ENCODE assay signal across 8 cellular contexts in the genomic region with DNA sequence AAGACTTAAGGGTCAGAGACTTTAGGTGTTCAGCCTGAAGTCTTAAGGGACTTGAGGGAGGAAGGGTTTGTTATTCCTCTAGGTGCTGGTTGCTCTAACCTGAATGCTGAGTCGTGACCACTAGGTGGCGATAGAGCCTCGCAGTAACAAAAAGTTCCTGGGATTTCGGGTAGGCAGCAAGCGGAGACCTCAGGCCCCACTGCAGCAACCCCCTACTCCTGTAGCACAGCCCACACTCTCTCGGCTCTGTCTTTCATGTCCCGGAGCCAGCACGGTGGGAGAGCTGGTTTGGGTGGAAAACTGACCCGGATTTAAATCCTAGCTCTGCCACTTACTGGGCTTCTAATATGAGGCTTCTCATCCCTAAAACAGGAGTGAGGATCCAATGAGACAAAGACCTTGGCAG.
DNase-seq lines count a peak whose midpoint lies in the region; ATAC-seq and TF ChIP-seq lines count a peak whose summit lies in the region.

No MANE protein-coding gene starts in this region.

- peak; percentile 62 for ATAC-seq in GM18909 (IDR thresholded peaks at IDR 0.05; ENCODE audit: poor library complexity, unreplicated experiment)

- peaks cover 0 to 18% (median 0%) of the 10 kb centered on the region in 4 donors for H3K4me1 ChIP-seq in Peyer's patch
- H3K4me1 ChIP-seq in thyroid gland = peaks cover 4 to 8% of the 10 kb centered on the region in 2 donors

- DNase-seq in AG09319 (ENCODE audit: extremely low read depth, low read depth) (peak; percentile 38), HuH-7 (ENCODE audit: low spot score) (peak; percentile 89), Peyer's patch (peak; percentile 58 to 87 (median 70)), foreskin melanocyte (peak; percentile 49), occipital lobe (lab: John Stamatoyannopoulos, UW) (peak; percentile 50), thyroid gland (peak; percentile 77 to 81)
- DNase-seq in activated T-helper 9 cell treated with anti-CD3 and anti-CD28 coated beads, Interleukin-2, amount 50 U/mL, for 16 hours (ENCODE audit: low read depth) = peak; percentile 16

- intact Hi-C loops in thyroid gland (cut with DNase I) = loop anchor here (10.0 kb wide), 1 partner anchor 625 kb away; the partner anchor contains the start of gene SLIT3

- no peak for TF ChIP-seq POLR2A in Peyer's patch (IDR thresholded peaks at IDR 0.05)
- TF ChIP-seq POLR2A in thyroid gland (IDR thresholded peaks at IDR 0.05) = no peak

- H3K27me3 ChIP-seq in Peyer's patch (no peaks in the 10 kb centered on the region), thyroid gland (no peaks in the 10 kb centered on the region)

- no peak overlapping the region for H3K4me3 ChIP-seq in Peyer's patch
- no peak overlapping the region for H3K4me3 ChIP-seq in thyroid gland (replicated peaks in 1 of 3)

- H3K36me3 ChIP-seq in Peyer's patch = no peaks in the 10 kb centered on the region
- H3K36me3 ChIP-seq in thyroid gland = no peaks in the 10 kb centered on the region

- TF ChIP-seq CTCF in AG09319 (IDR thresholded peaks at IDR 0.05; ENCODE audit: low read depth, low read length) = peak; percentile 90
- peak; percentile 56 to 90 (median 82) for TF ChIP-seq CTCF in Peyer's patch (IDR thresholded peaks at IDR 0.05)
- peak; percentile 62 to 89 (median 81) for TF ChIP-seq CTCF in thyroid gland (IDR thresholded peaks at IDR 0.05)

- WGBS in thyroid gland, 2 donors = 7 to 10% methylated on average over 7 to 9 of the region's 9 CpGs

- H3K9me3 ChIP-seq in Peyer's patch = no peaks in the 10 kb centered on the region
- H3K9me3 ChIP-seq in thyroid gland = no peaks in the 10 kb centered on the region

- H3K27ac ChIP-seq in Peyer's patch (no peak overlapping the region), thyroid gland (no peak overlapping the region)

Comparison
In these comparisons a context has a peak if more than half of its experiments do, and no peak if none do; other contexts are left out.
1. DNase-seq: peak in every context shown above with its lines; median percentile 89 in HuH-7; 79 in thyroid gland; 70 in Peyer's patch; 50 in occipital lobe; 49 in foreskin melanocyte; 38 in AG09319; 16 in activated T-helper 9 cell treated with anti-CD3 and anti-CD28 coated beads, Interleukin-2, amount 50 U/mL, for 16 hours.